In genomic region chr6:148309301-148309700, GRCh38 we compare ENCODE assay signal across 20 cellular contexts. TPM values are rescaled to one million over a fixed set of nuclear protein-coding genes. Genes with fewer than 3 reads are reported as not detected.
DNase-seq lines count a peak whose midpoint lies in the region; ATAC-seq and TF ChIP-seq lines count a peak whose summit lies in the region.
"Had no signal": no experiment of that assay in that cellular context is flagged by ENCODE, and none has a peak within 500 bp of the region (broad histone marks: within the 10 kb centered on the region; RNA-seq: fewer than 3 reads in every experiment).

No MANE protein-coding gene starts in this region.

- peaks cover 9% of the 10 kb centered on the region for H3K4me1 ChIP-seq in left ventricle myocardium inferior
- H3K4me1 ChIP-seq: BE2C, HAP-1 had no signal

- POLR2A ChIA-PET in activated CD8-positive, alpha-beta T cell treated with anti-CD3 and anti-CD28 coated beads, Interleukin-2, amount 10 ng/mL, durations not matched to agents 7 days and 5 days (lab: Charles Lee): no interaction called here

- H3K27ac Mint-ChIP-seq in type B pancreatic cell: peak overlapping the region; percentile 71
- no peak overlapping the region for H3K27ac Mint-ChIP-seq in activated CD8-positive, alpha-beta T cell treated with anti-CD3 and anti-CD28 coated beads, Interleukin-2, amount 10 ng/mL, durations not matched to agents 7 days and 5 days
- H3K27ac Mint-ChIP-seq: CD4-positive, CD25-positive, alpha-beta regulatory T cell had no signal

- no peaks in the 10 kb centered on the region for H3K27me3 ChIP-seq in left ventricle myocardium inferior (ENCODE audit: low read depth)
- no peaks in the 10 kb centered on the region for H3K27me3 ChIP-seq in WERI-Rb-1 (ENCODE audit: insufficient read depth, low read depth, severe bottlenecking)
- H3K27me3 ChIP-seq: BE2C, SJSA1 had no signal

- intact Hi-C loops in left cardiac atrium (cut with DNase I): no loop called here
- intact Hi-C loops in left ventricle myocardium inferior (cut with micrococcal nuclease): no loop called here

- peak; percentile 41 to 47 for ATAC-seq in left cardiac atrium
- ATAC-seq in activated CD8-positive, alpha-beta T cell treated with anti-CD3 and anti-CD28 coated beads, Interleukin-2, amount 10 ng/mL, durations not matched to agents 7 days and 5 days: no peak

- no peaks in the 10 kb centered on the region for H3K36me3 Mint-ChIP-seq in type B pancreatic cell
- H3K36me3 Mint-ChIP-seq in activated CD8-positive, alpha-beta T cell treated with anti-CD3 and anti-CD28 coated beads, Interleukin-2, amount 10 ng/mL, durations not matched to agents 7 days and 5 days (ENCODE audit: low read depth): no peaks in the 10 kb centered on the region
- H3K36me3 Mint-ChIP-seq: CD4-positive, CD25-positive, alpha-beta regulatory T cell had no signal

- CTCF ChIA-PET in activated CD8-positive, alpha-beta T cell treated with anti-CD3 and anti-CD28 coated beads, Interleukin-2, amount 10 ng/mL, durations not matched to agents 7 days and 5 days (lab: Charles Lee): no interaction called here

- H3K36me3 ChIP-seq in left ventricle myocardium inferior (no peaks in the 10 kb centered on the region), WERI-Rb-1 (no peaks in the 10 kb centered on the region)
- H3K36me3 ChIP-seq: BE2C, HAP-1, SJSA1 had no signal

- H3K27ac ChIP-seq in left ventricle myocardium inferior (replicated peaks) (no peak overlapping the region), WERI-Rb-1 (no peak overlapping the region)
- H3K27ac ChIP-seq: SJSA1 had no signal

- H3K4me3 Mint-ChIP-seq in type B pancreatic cell: no peak overlapping the region
- no peak overlapping the region for H3K4me3 Mint-ChIP-seq in activated CD8-positive, alpha-beta T cell treated with anti-CD3 and anti-CD28 coated beads, Interleukin-2, amount 10 ng/mL, durations not matched to agents 7 days and 5 days
- H3K4me3 Mint-ChIP-seq: CD4-positive, CD25-positive, alpha-beta regulatory T cell had no signal

- H3K27me3 Mint-ChIP-seq in type B pancreatic cell: no peaks in the 10 kb centered on the region
- H3K27me3 Mint-ChIP-seq in activated CD8-positive, alpha-beta T cell treated with anti-CD3 and anti-CD28 coated beads, Interleukin-2, amount 10 ng/mL, durations not matched to agents 7 days and 5 days (ENCODE audit: low read depth): no peaks in the 10 kb centered on the region
- H3K27me3 Mint-ChIP-seq: CD4-positive, CD25-positive, alpha-beta regulatory T cell had no signal

- H3K9me3 ChIP-seq in left ventricle myocardium inferior (replicated peaks) (no peaks in the 10 kb centered on the region), WERI-Rb-1 (ENCODE audit: severe bottlenecking) (no peaks in the 10 kb centered on the region)
- H3K9me3 ChIP-seq: BE2C, HAP-1, SJSA1 had no signal

- no peaks in the 10 kb centered on the region for H3K9me3 Mint-ChIP-seq in type B pancreatic cell
- no peaks in the 10 kb centered on the region for H3K9me3 Mint-ChIP-seq in activated CD8-positive, alpha-beta T cell treated with anti-CD3 and anti-CD28 coated beads, Interleukin-2, amount 10 ng/mL, durations not matched to agents 7 days and 5 days (ENCODE audit: insufficient read depth)

- H3K4me1 Mint-ChIP-seq in type B pancreatic cell (ENCODE audit: unreplicated experiment): peaks cover 37% of the 10 kb centered on the region
- H3K4me1 Mint-ChIP-seq in activated CD8-positive, alpha-beta T cell treated with anti-CD3 and anti-CD28 coated beads, Interleukin-2, amount 10 ng/mL, durations not matched to agents 7 days and 5 days (ENCODE audit: low read depth): no peaks in the 10 kb centered on the region
- H3K4me1 Mint-ChIP-seq: CD4-positive, CD25-positive, alpha-beta regulatory T cell had no signal

- H3K4me3 ChIP-seq in left ventricle myocardium inferior: no peak overlapping the region
- H3K4me3 ChIP-seq in WERI-Rb-1 (ENCODE audit: low read depth, low read length): no peak overlapping the region
- H3K4me3 ChIP-seq in fibroblast of the aortic adventitia (ENCODE audit: low read depth, low read length): no peak overlapping the region
- H3K4me3 ChIP-seq: HAP-1, SJSA1 had no signal

- DNase-seq in left cardiac atrium (no peak), left ventricle myocardium inferior (no peak), WERI-Rb-1 (peak; percentile 31), fibroblast of the aortic adventitia (ENCODE audit: low read depth) (peak; percentile 45), type B pancreatic cell (ENCODE audit: extremely low spot score, unreplicated experiment) (no peak), NCI-H146 treated with DMSO at 0.1 percent for 48 hours (lab: John Stamatoyannopoulos, UW; ENCODE audit: unreplicated experiment) (no peak)
- no peak for DNase-seq in activated CD8-positive, alpha-beta T cell treated with anti-CD3 and anti-CD28 coated beads, Interleukin-2, amount 10 ng/mL, durations not matched to agents 7 days and 5 days
- no peak for DNase-seq in activated effector memory CD4-positive, alpha-beta T cell treated with Interleukin-2 at 50 U/mL for 16 hours
- DNase-seq: BE2C; CD4-positive, CD25-positive, alpha-beta regulatory T cell; COR-L47; DMS 273 treated with DMSO at 0.1 percent for 48 hours; DND-41; KBM-7; MV-4-11; NCI-H187 treated with DMSO at 0.1 percent for 48 hours; NCI-H2227 treated with DMSO at 0.1 percent for 48 hours; NCI-H510A treated with DMSO at 0.1 percent for 48 hours had no signal

- no peak for TF ChIP-seq CTCF in left ventricle myocardium inferior (IDR thresholded peaks at IDR 0.05; ENCODE audit: borderline replicate concordance)
- TF ChIP-seq CTCF in WERI-Rb-1 (IDR thresholded peaks at IDR 0.05; ENCODE audit: low read depth, low read length): no peak
- TF ChIP-seq CTCF in fibroblast of the aortic adventitia (IDR thresholded peaks at IDR 0.05; ENCODE audit: insufficient read depth, low read length): no peak
- TF ChIP-seq CTCF in type B pancreatic cell (conservative IDR thresholded peaks at IDR 0.05): no peak

RNA-seq across cellular contexts. Expression of gene SASH1, which starts 33.3 kb away (rescaled TPM):
- 10 to 100 TPM; 33.4 to 36.2 TPM for total RNA-seq in left cardiac atrium
- 22.5 TPM for total RNA-seq in left ventricle myocardium inferior
- 59.5 and 60.2 TPM in 2 replicates for total RNA-seq in fibroblast of the aortic adventitia (ENCODE audit: low replicate concordance)
- total RNA-seq in type B pancreatic cell (ENCODE audit: low replicate concordance): 61.3 and 99.9 TPM in 2 replicates
- not detected for total RNA-seq in activated CD8-positive, alpha-beta T cell treated with anti-CD3 and anti-CD28 coated beads, Interleukin-2, amount 10 ng/mL, durations not matched to agents 7 days and 5 days
- total RNA-seq: CD4-positive, CD25-positive, alpha-beta regulatory T cell had no signal

Comparison
In these comparisons a context has a peak if more than half of its experiments do, and no peak if none do; other contexts are left out.
1. DNase-seq: peak in WERI-Rb-1 (single experiment) and fibroblast of the aortic adventitia (single experiment); none in left cardiac atrium (single experiment), left ventricle myocardium inferior (single experiment), type B pancreatic cell (single experiment), activated CD8-positive, alpha-beta T cell treated with anti-CD3 and anti-CD28 coated beads, Interleukin-2, amount 10 ng/mL, durations not matched to agents 7 days and 5 days (single experiment), activated effector memory CD4-positive, alpha-beta T cell treated with Interleukin-2 at 50 U/mL for 16 hours (single experiment) and NCI-H146 treated with DMSO at 0.1 percent for 48 hours (single experiment).
2. RNA of gene SASH1, which starts 33.3 kb away (total RNA-seq): 61.3 to 99.9 TPM in type B pancreatic cell, 59.5 to 60.2 TPM in fibroblast of the aortic adventitia, 33.4 to 36.2 TPM in left cardiac atrium and 22.5 TPM in left ventricle myocardium inferior (single experiment); not detected in activated CD8-positive, alpha-beta T cell treated with anti-CD3 and anti-CD28 coated beads, Interleukin-2, amount 10 ng/mL, durations not matched to agents 7 days and 5 days; every median in the first group is over 10 times any median in the second.